In the genomic region with DNA sequence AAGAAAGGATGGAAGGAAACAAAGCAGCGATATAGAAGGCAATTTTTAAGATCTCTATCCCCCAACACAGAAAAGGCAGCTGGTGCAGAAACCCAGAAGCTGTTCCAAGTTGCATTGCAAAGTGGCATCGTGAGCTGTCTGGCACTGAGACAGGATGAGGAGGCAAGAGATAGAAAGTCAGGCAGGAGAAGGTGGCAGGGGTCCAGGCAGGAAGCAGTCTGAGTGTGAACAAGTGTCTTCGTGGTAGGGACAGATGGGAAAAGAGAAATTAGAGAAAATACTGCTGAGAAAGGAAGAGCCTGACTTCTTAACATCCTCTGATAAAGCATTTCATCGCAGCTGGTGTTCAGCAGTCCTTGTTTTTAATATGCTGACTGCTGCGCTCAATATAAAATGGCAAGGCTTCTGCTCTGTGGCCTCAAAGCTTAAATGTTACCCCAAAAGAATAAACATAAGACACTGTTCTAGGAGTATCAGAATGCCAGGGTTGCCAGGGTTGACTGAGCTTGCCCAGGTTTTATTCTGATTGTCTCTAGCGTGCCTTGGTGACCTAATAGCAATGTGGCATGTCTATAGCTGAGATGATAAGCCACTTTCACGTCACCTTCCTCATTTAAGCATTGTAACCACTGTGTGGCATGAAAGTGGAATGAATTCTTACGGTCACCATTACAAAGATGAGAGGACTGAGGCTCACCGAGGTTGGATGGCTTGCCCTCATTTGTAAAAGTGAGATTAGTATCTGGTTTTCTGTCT, we compare ENCODE assay signal across 11 cellular contexts.
DNase-seq lines count a peak whose midpoint lies in the region; ATAC-seq and TF ChIP-seq lines count a peak whose summit lies in the region.
"Had no signal": no experiment of that assay in that cellular context is flagged by ENCODE, and none has a peak within 500 bp of the region (broad histone marks: within the 10 kb centered on the region; RNA-seq: fewer than 3 reads in every experiment).

No MANE protein-coding gene starts in this region.

- H3K27me3 ChIP-seq in HUES6 (ENCODE audit: control insufficient read depth, insufficient read depth, low read length) (no peaks in the 10 kb centered on the region), adrenal gland (peaks cover 5% of the 10 kb centered on the region), right cardiac atrium (ENCODE audit: control insufficient read depth, insufficient read depth) (no peaks in the 10 kb centered on the region), HAP-1 (ENCODE audit: low read depth) (no peaks in the 10 kb centered on the region)

- no peak for TF ChIP-seq POLR2A in adrenal gland (IDR thresholded peaks at IDR 0.05)

- no peak for TF ChIP-seq CTCF in adrenal gland (IDR thresholded peaks at IDR 0.05)

- no peak overlapping the region for H3K4me3 ChIP-seq in HUES6 (ENCODE audit: low read depth, low read length)
- no peak overlapping the region for H3K4me3 ChIP-seq in adrenal gland
- H3K4me3 ChIP-seq in right cardiac atrium (ENCODE audit: low read length) = no peak overlapping the region
- no peak overlapping the region for H3K4me3 ChIP-seq in HAP-1

- peaks cover 60% of the 10 kb centered on the region for H3K4me1 ChIP-seq in HUES6 (ENCODE audit: control insufficient read depth, insufficient read depth, low read length)
- H3K4me1 ChIP-seq in adrenal gland (replicated peaks in 1 of 2) = peaks cover 4 to 18% of the 10 kb centered on the region in 2 donors
- H3K4me1 ChIP-seq in right cardiac atrium (ENCODE audit: control insufficient read depth, insufficient read depth, low read length) = peaks cover 12% of the 10 kb centered on the region
- H3K4me1 ChIP-seq in HAP-1 = peaks cover 3% of the 10 kb centered on the region; the same call in 1 of the 2 replicates

- no peak overlapping the region for H3K9ac ChIP-seq in HUES6 (ENCODE audit: low read length)

- H3K27ac ChIP-seq in HUES6 (ENCODE audit: low read depth, low read length) (peak overlapping the region; percentile 12; the same call in 1 of the 2 replicates), adrenal gland (peak overlapping the region in 2 of 5 donors; percentile 27 to 36), right cardiac atrium (ENCODE audit: low read length) (peak overlapping the region; percentile 48)

- intact Hi-C loops in adrenal gland (cut with DNase I) (no loop called here), right cardiac atrium (cut with DNase I) (loop anchor here in 1 of 4 donors (10.0 kb wide), 1 partner anchor 394 kb away; a partner anchor contains a TSS)

- DNase-seq in adrenal gland (peak; percentile 21 to 66 (median 41)), right cardiac atrium (peak; percentile 60 to 82 (median 74)), smooth muscle cell of the brain vasculature (ENCODE audit: low read depth, low spot score) (peak; percentile 3), LoVo (ENCODE audit: low spot score) (no peak), GM19240 (ENCODE audit: insufficient read length, low spot score) (no peak), foreskin melanocyte (no peak), HAP-1 (ENCODE audit: low spot score in 2 of 2) (no peak)
- DNase-seq: activated effector memory CD4-positive, alpha-beta T cell treated with anti-CD3 and anti-CD28 coated beads, Interleukin-2, amount 50 U/mL, for 16 hours; naive thymus-derived CD8-positive, alpha-beta T cell; NCI-H1417 had no signal

- H3K9me3 ChIP-seq in HUES6 (ENCODE audit: control insufficient read depth, insufficient read depth, low read depth, low read length) (no peaks in the 10 kb centered on the region), adrenal gland (replicated peaks in 1 of 3) (no peaks in the 10 kb centered on the region), right cardiac atrium (ENCODE audit: control insufficient read depth, low read length) (no peaks in the 10 kb centered on the region), HAP-1 (no peaks in the 10 kb centered on the region)

- 38 to 52% (median 48%) methylated on average over 7 to 9 of the region's 9 CpGs for WGBS in adrenal gland, 4 donors
- 27% methylated on average over 9 of the region's 9 CpGs for WGBS in right cardiac atrium

- H3K36me3 ChIP-seq in HUES6 (ENCODE audit: control insufficient read depth, insufficient read depth, low read length) (no peaks in the 10 kb centered on the region), adrenal gland (replicated peaks in 1 of 2) (no peaks in the 10 kb centered on the region), HAP-1 (replicated peaks) (no peaks in the 10 kb centered on the region)

- in situ Hi-C loops in HAP-1 (cut with MboI; ENCODE audit: low sequenced_read_pairs) = no loop called here

- ATAC-seq in right cardiac atrium = peak; percentile 51 to 58
- ATAC-seq: naive thymus-derived CD8-positive, alpha-beta T cell had no signal

Comparison
In these comparisons a context has a peak if more than half of its experiments do, and no peak if none do; other contexts are left out.
1. DNase-seq: peak in adrenal gland (7 of 7), right cardiac atrium (3 of 3) and smooth muscle cell of the brain vasculature (single experiment); none in LoVo (single experiment), GM19240 (single experiment), foreskin melanocyte (single experiment) and HAP-1 (0 of 2).